1 cellular context compared by ENCODE assay signal in genomic region chr4:2786794-2787229, GRCh38.
TF ChIP-seq lines count a peak whose summit lies in the region.

No MANE protein-coding gene starts in this region.

TF ChIP-seq in K562, 482 proteins besides CTCF, POLR2A, EP300 and RAD21 (continued from another document):
- no peak for TF ChIP-seq ZBTB11 (CRISPR knock-in tag; IDR thresholded peaks at IDR 0.05)
- no peak for TF ChIP-seq RNF219 (CRISPR knock-in tag; IDR thresholded peaks at IDR 0.05)
- no peak for TF ChIP-seq ZNF146 (CRISPR knock-in tag; IDR thresholded peaks at IDR 0.05; ENCODE audit: unreplicated experiment)
- TF ChIP-seq ZNF449 (CRISPR knock-in tag; IDR thresholded peaks at IDR 0.05) = no peak
- TF ChIP-seq HDAC8 (tag; IDR thresholded peaks at IDR 0.05) = no peak
- no peak for TF ChIP-seq HNRNPK (IDR thresholded peaks at IDR 0.05; ENCODE audit: low read depth, low read length, poor library complexity, severe bottlenecking)
- TF ChIP-seq TRIM28 (IDR thresholded peaks at IDR 0.05) = no peak
- TF ChIP-seq HDAC1 (IDR thresholded peaks at IDR 0.05) = no peak
- no peak for TF ChIP-seq KLF10 (CRISPR knock-in tag; IDR thresholded peaks at IDR 0.05)
- TF ChIP-seq PREB (CRISPR knock-in tag; IDR thresholded peaks at IDR 0.05) = no peak
- TF ChIP-seq RBM15 (IDR thresholded peaks at IDR 0.05; ENCODE audit: insufficient read depth, low read length) = no peak
- TF ChIP-seq STAT5A (IDR thresholded peaks at IDR 0.05; ENCODE audit: borderline replicate concordance, low read length) = no peak
- no peak for TF ChIP-seq SP1 (CRISPR knock-in tag; IDR thresholded peaks at IDR 0.05)
- no peak for TF ChIP-seq CC2D1A (IDR thresholded peaks at IDR 0.05)
- TF ChIP-seq ZNF12 (CRISPR knock-in tag; IDR thresholded peaks at IDR 0.05) = no peak
- TF ChIP-seq LARP7 (IDR thresholded peaks at IDR 0.05) = no peak
- TF ChIP-seq ZFP91 (CRISPR knock-in tag; IDR thresholded peaks at IDR 0.05) = no peak
